Comparison of ENCODE assay signal across 11 cellular contexts in the genomic region with DNA sequence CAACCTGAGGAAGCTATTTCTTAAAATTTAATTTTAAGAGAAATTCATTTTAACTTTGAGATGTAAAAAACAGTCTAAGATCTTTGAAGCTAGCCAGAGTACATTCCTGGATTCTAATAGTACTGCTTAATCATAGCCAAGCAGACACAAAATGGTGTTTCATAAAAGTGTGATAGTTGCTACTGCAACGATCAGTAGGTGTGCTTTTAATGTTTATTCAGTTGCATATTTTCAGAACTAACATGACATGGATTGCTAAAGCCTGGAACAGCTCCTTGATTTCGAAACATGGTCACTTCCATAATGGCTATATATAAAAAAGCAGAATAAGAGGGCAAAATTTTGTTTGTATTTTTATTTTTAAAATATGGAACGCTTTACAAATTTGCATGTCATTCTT. TPM values are rescaled to one million over a fixed set of nuclear protein-coding genes. Genes with fewer than 3 reads are reported as not detected.
DNase-seq lines count a peak whose midpoint lies in the region; ATAC-seq and TF ChIP-seq lines count a peak whose summit lies in the region.
"Had no signal": no experiment of that assay in that cellular context is flagged by ENCODE, and none has a peak within 500 bp of the region (broad histone marks: within the 10 kb centered on the region; RNA-seq: fewer than 3 reads in every experiment).

No MANE protein-coding gene starts in this region.

- H3K36me3 ChIP-seq in spleen: no peaks in the 10 kb centered on the region

- H3K4me3 Mint-ChIP-seq in activated T-helper 17 cell treated with anti-CD3 and anti-CD28 coated beads, Interleukin-2, amount 50 U/mL, for 72 hours: peak overlapping the region; percentile 69
- no peak overlapping the region for H3K4me3 Mint-ChIP-seq in Calu3 (ENCODE audit: low read depth, unreplicated experiment)
- H3K4me3 Mint-ChIP-seq: GM23338 had no signal

- no peaks in the 10 kb centered on the region for H3K27me3 ChIP-seq in spleen (replicated peaks in 1 of 7)

- 54 to 81% (median 60%) methylated on average over 3 of the region's 3 CpGs for WGBS in spleen, 5 donors

- ATAC-seq in activated T-helper 17 cell treated with anti-CD3 and anti-CD28 coated beads, Interleukin-2, amount 50 U/mL, for 72 hours (replicated peaks): no peak
- ATAC-seq in HG02970 (IDR thresholded peaks at IDR 0.05; ENCODE audit: low FRiP score, unreplicated experiment): no peak

- no peaks in the 10 kb centered on the region for H3K9me3 Mint-ChIP-seq in activated T-helper 17 cell treated with anti-CD3 and anti-CD28 coated beads, Interleukin-2, amount 50 U/mL, for 72 hours
- no peaks in the 10 kb centered on the region for H3K9me3 Mint-ChIP-seq in Calu3 (ENCODE audit: low read depth, unreplicated experiment)
- H3K9me3 Mint-ChIP-seq: GM23338 had no signal

- no peaks in the 10 kb centered on the region for H3K9me3 ChIP-seq in spleen

- H3K4me3 ChIP-seq in fibroblast of villous mesenchyme (ENCODE audit: low read depth, low read length) (no peak overlapping the region), spleen (peak overlapping the region in 1 of 8 donors; percentile 12)
- H3K4me3 ChIP-seq: GM23338 had no signal

- H3K27ac ChIP-seq in spleen: peak overlapping the region in 6 of 8 donors; percentile 26 to 80 (median 67)

- no peak for TF ChIP-seq CTCF in fibroblast of villous mesenchyme (IDR thresholded peaks at IDR 0.05; ENCODE audit: insufficient read depth, low read depth, low read length)
- no peak for TF ChIP-seq CTCF in spleen (IDR thresholded peaks at IDR 0.05 in 8 of 11, conservative IDR thresholded peaks at IDR 0.05 in 3 of 11)
- no peak for TF ChIP-seq CTCF in Calu3 (IDR thresholded peaks at IDR 0.05; ENCODE audit: unreplicated experiment)

- BruUV-seq in Calu3 (replicated peaks; lab: Mats Ljungman, UMichigan): no TSS peak

- peaks cover 8 to 47% (median 33%) of the 10 kb centered on the region in 6 donors for H3K4me1 ChIP-seq in spleen

- H3K36me3 Mint-ChIP-seq in activated T-helper 17 cell treated with anti-CD3 and anti-CD28 coated beads, Interleukin-2, amount 50 U/mL, for 72 hours (ENCODE audit: low read depth): no peaks in the 10 kb centered on the region
- H3K36me3 Mint-ChIP-seq in Calu3 (ENCODE audit: insufficient read depth, unreplicated experiment): no peaks in the 10 kb centered on the region

- peak; percentile 37 for DNase-seq in HCEC 1CT
- peak; percentile 52 for DNase-seq in fibroblast of villous mesenchyme (ENCODE audit: low read depth)
- DNase-seq in spleen: no peak
- DNase-seq in DMS153 (lab: John Stamatoyannopoulos, UW): no peak
- no peak for DNase-seq in Calu3
- no peak for DNase-seq in activated CD8-positive, alpha-beta memory T cell treated with anti-CD3 and anti-CD28 coated beads, Interleukin-2, amount 50 U/mL, for 48 hours
- DNase-seq: erythroblast had no signal

- peak overlapping the region; percentile 77 for H3K27ac Mint-ChIP-seq in activated T-helper 17 cell treated with anti-CD3 and anti-CD28 coated beads, Interleukin-2, amount 50 U/mL, for 72 hours
- no peak overlapping the region for H3K27ac Mint-ChIP-seq in Calu3 (ENCODE audit: unreplicated experiment)
- H3K27ac Mint-ChIP-seq: GM23338 had no signal

- TF ChIP-seq POLR2A in spleen (IDR thresholded peaks at IDR 0.05): no peak

- no peaks in the 10 kb centered on the region for H3K27me3 Mint-ChIP-seq in activated T-helper 17 cell treated with anti-CD3 and anti-CD28 coated beads, Interleukin-2, amount 50 U/mL, for 72 hours
- H3K27me3 Mint-ChIP-seq in Calu3 (ENCODE audit: unreplicated experiment): no peaks in the 10 kb centered on the region
- H3K27me3 Mint-ChIP-seq: activated naive CD8-positive, alpha-beta T cell had no signal

- intact Hi-C loops in spleen (cut with DNase I; ENCODE audit: low total_unique reads) (no loop called here), Calu3 (cut with micrococcal nuclease; ENCODE audit: unreplicated experiment) (no loop called here)

- CTCF ChIA-PET in Calu3 (lab: Charles Lee): interaction anchor here (1.0 kb wide), 1 partner anchor 14 kb away, joined by 3 read pairs; no protein-coding TSS in a partner anchor

- H3K4me1 Mint-ChIP-seq in activated T-helper 17 cell treated with anti-CD3 and anti-CD28 coated beads, Interleukin-2, amount 50 U/mL, for 72 hours: peaks cover 36% of the 10 kb centered on the region
- peaks cover 12% of the 10 kb centered on the region for H3K4me1 Mint-ChIP-seq in Calu3 (ENCODE audit: low read depth, unreplicated experiment)

RNA-seq across cellular contexts. Expression of a gene that starts 35.5 kb away (rescaled TPM):
- 10 to 100 TPM in 1 of 2 donors, 1 to 10 TPM in 1; 9.8 to 23.0 TPM for total RNA-seq in activated T-helper 17 cell treated with anti-CD3 and anti-CD28 coated beads, Interleukin-2, amount 50 U/mL, for 72 hours
- total RNA-seq in fibroblast of villous mesenchyme (12.6 and 29.4 TPM in 2 replicates), spleen (100 to 1,000 TPM in 2 of 7 donors, 10 to 100 TPM in 5; 26.8 to 115 (median 65.9) TPM), Calu3 (2022) (3.9 and 5.9 TPM in 2 replicates)
- polyA plus RNA-seq in spleen: 10 to 100 TPM; 32.4 to 55.3 (median 33.8) TPM

RNA-seq across cellular contexts. Expression of a gene that starts 36.2 kb away (rescaled TPM):
- total RNA-seq in activated T-helper 17 cell treated with anti-CD3 and anti-CD28 coated beads, Interleukin-2, amount 50 U/mL, for 72 hours: 10 to 100 TPM; 20.9 to 21.8 TPM
- total RNA-seq in fibroblast of villous mesenchyme (29.0 and 43.6 TPM in 2 replicates), spleen (10 to 100 TPM in 6 of 7 donors, 1 to 10 TPM in 1; 8.9 to 28.7 (median 13.1) TPM), Calu3 (2022) (10.1 and 13.2 TPM in 2 replicates)
- polyA plus RNA-seq in spleen: 1 to 10 TPM; 5.1 to 5.6 (median 5.5) TPM

Comparison
In these comparisons a context has a peak if more than half of its experiments do, and no peak if none do; other contexts are left out.
1. DNase-seq: peak in HCEC 1CT (single experiment) and fibroblast of villous mesenchyme (single experiment); none in spleen (single experiment), DMS153 (single experiment), Calu3 (single experiment) and activated CD8-positive, alpha-beta memory T cell treated with anti-CD3 and anti-CD28 coated beads, Interleukin-2, amount 50 U/mL, for 48 hours (single experiment).